In genomic region chrX:19912-20571, GRCh38 we compare ENCODE assay signal across 9 cellular contexts.
DNase-seq lines count a peak whose midpoint lies in the region; ATAC-seq lines count a peak whose summit lies in the region.
"Had no signal": no experiment of that assay in that cellular context is flagged by ENCODE, and none has a peak within 500 bp of the region (broad histone marks: within the 10 kb centered on the region; RNA-seq: fewer than 3 reads in every experiment).

No MANE protein-coding gene starts in this region.

- H3K9me3 Mint-ChIP-seq in activated CD4-positive, alpha-beta memory T cell treated with anti-CD3 and anti-CD28 coated beads, Interleukin-2, amount 10 ng/mL, durations not matched to agents 7 days and 5 days = no peaks in the 10 kb centered on the region

- H3K36me3 ChIP-seq in ACC112 (ENCODE audit: insufficient read depth, low read length) = no peaks in the 10 kb centered on the region

- H3K4me1 Mint-ChIP-seq in activated CD4-positive, alpha-beta memory T cell treated with anti-CD3 and anti-CD28 coated beads, Interleukin-2, amount 10 ng/mL, durations not matched to agents 7 days and 5 days = peaks cover 4% of the 10 kb centered on the region

- POLR2A ChIA-PET in activated CD4-positive, alpha-beta memory T cell treated with anti-CD3 and anti-CD28 coated beads, Interleukin-2, amount 10 ng/mL, durations not matched to agents 7 days and 5 days (lab: Charles Lee) = no interaction called here

- CTCF ChIA-PET in activated CD4-positive, alpha-beta memory T cell treated with anti-CD3 and anti-CD28 coated beads, Interleukin-2, amount 10 ng/mL, durations not matched to agents 7 days and 5 days (lab: Charles Lee) = no interaction called here

- peak; percentile 16 for DNase-seq in activated CD4-positive, alpha-beta memory T cell treated with anti-CD3 and anti-CD28 coated beads, Interleukin-2, amount 10 ng/mL, durations not matched to agents 7 days and 5 days
- DNase-seq in iPS-NIHi11 (ENCODE audit: low spot score) (peak; percentile 8), mucosa of gallbladder (ENCODE audit: low spot score) (no peak), NCI-H128 (lab: John Stamatoyannopoulos, UW; ENCODE audit: unreplicated experiment) (no peak), GM03348 (ENCODE audit: low spot score) (no peak), NCI-H69 (lab: John Stamatoyannopoulos, UW) (no peak)
- DNase-seq: left cardiac atrium had no signal

- no peaks in the 10 kb centered on the region for H3K27me3 Mint-ChIP-seq in activated CD4-positive, alpha-beta memory T cell treated with anti-CD3 and anti-CD28 coated beads, Interleukin-2, amount 10 ng/mL, durations not matched to agents 7 days and 5 days

- H3K4me1 ChIP-seq in ACC112 (ENCODE audit: control insufficient read depth, insufficient read depth, low read length, unreplicated experiment) = peaks cover 3% of the 10 kb centered on the region

- H2AFZ ChIP-seq in ACC112 (ENCODE audit: low read length, unreplicated experiment) = peak overlapping the region; percentile 38

- H3K27me3 ChIP-seq in ACC112 (ENCODE audit: insufficient read depth, low read length) = no peaks in the 10 kb centered on the region

- H3K27ac Mint-ChIP-seq in activated CD4-positive, alpha-beta memory T cell treated with anti-CD3 and anti-CD28 coated beads, Interleukin-2, amount 10 ng/mL, durations not matched to agents 7 days and 5 days = peak overlapping the region; percentile 66

- no peaks in the 10 kb centered on the region for H3K79me2 ChIP-seq in ACC112 (ENCODE audit: control insufficient read depth, insufficient read depth, low read length, unreplicated experiment)

- H3K36me3 Mint-ChIP-seq in activated CD4-positive, alpha-beta memory T cell treated with anti-CD3 and anti-CD28 coated beads, Interleukin-2, amount 10 ng/mL, durations not matched to agents 7 days and 5 days (ENCODE audit: low read depth) = no peaks in the 10 kb centered on the region

- peak; percentile 32 for ATAC-seq in GM21447 (IDR thresholded peaks at IDR 0.05; ENCODE audit: unreplicated experiment)

- peak overlapping the region; percentile 84 for H3K4me3 Mint-ChIP-seq in activated CD4-positive, alpha-beta memory T cell treated with anti-CD3 and anti-CD28 coated beads, Interleukin-2, amount 10 ng/mL, durations not matched to agents 7 days and 5 days

- peak overlapping the region; percentile 76 for H3K4me3 ChIP-seq in ACC112 (ENCODE audit: low read depth, low read length)

- H3K27ac ChIP-seq in ACC112 (ENCODE audit: low read depth, low read length) = no peak overlapping the region

Comparison
In these comparisons a context has a peak if more than half of its experiments do, and no peak if none do; other contexts are left out.
1. DNase-seq: peak in activated CD4-positive, alpha-beta memory T cell treated with anti-CD3 and anti-CD28 coated beads, Interleukin-2, amount 10 ng/mL, durations not matched to agents 7 days and 5 days (single experiment) and iPS-NIHi11 (single experiment); none in mucosa of gallbladder (single experiment), NCI-H128 (single experiment), GM03348 (single experiment) and NCI-H69 (single experiment).